Comparison of ENCODE assay signal across 9 cellular contexts in genomic region chr11:118448294-118448693, GRCh38. TPM values are rescaled to one million over a fixed set of nuclear protein-coding genes. Genes with fewer than 3 reads are reported as not detected.
DNase-seq lines count a peak whose midpoint lies in the region; ATAC-seq and TF ChIP-seq lines count a peak whose summit lies in the region.
"Had no signal": no experiment of that assay in that cellular context is flagged by ENCODE, and none has a peak within 500 bp of the region (broad histone marks: within the 10 kb centered on the region; RNA-seq: fewer than 3 reads in every experiment).

No MANE protein-coding gene starts in this region.

- peaks cover 41% of the 10 kb centered on the region for H3K4me1 ChIP-seq in OCI-LY3 (ENCODE audit: low read length)

- H3K9ac ChIP-seq in OCI-LY3 (ENCODE audit: low read length): 0 out of 2 replicates have a peak overlapping the region, but pooled peaks have one; percentile 12

- H3K36me3 Mint-ChIP-seq in activated naive CD4-positive, alpha-beta T cell treated with anti-CD3 and anti-CD28 coated beads for 36 hours (ENCODE audit: low read depth): peaks cover 25% of the 10 kb centered on the region
- peaks cover 52% of the 10 kb centered on the region for H3K36me3 Mint-ChIP-seq in stimulated activated naive CD8-positive, alpha-beta T cell treated with anti-CD3 and anti-CD28 coated beads, Interleukin-15, Interleukin-2, amounts not matched to agents 100 ng/mL and 50 ng/mL, for 24 hours (ENCODE audit: low read depth)
- peaks cover 10% of the 10 kb centered on the region for H3K36me3 Mint-ChIP-seq in T-helper 17 cell (ENCODE audit: low read depth)

- no peaks in the 10 kb centered on the region for H3K27me3 Mint-ChIP-seq in activated naive CD4-positive, alpha-beta T cell treated with anti-CD3 and anti-CD28 coated beads for 36 hours (ENCODE audit: low read depth)
- H3K27me3 Mint-ChIP-seq in stimulated activated naive CD8-positive, alpha-beta T cell treated with anti-CD3 and anti-CD28 coated beads, Interleukin-15, Interleukin-2, amounts not matched to agents 100 ng/mL and 50 ng/mL, for 24 hours: no peaks in the 10 kb centered on the region
- H3K27me3 Mint-ChIP-seq in T-helper 17 cell: no peaks in the 10 kb centered on the region

- peaks cover 81% of the 10 kb centered on the region for H4K20me1 ChIP-seq in OCI-LY3 (ENCODE audit: insufficient read depth, low read length)

- intact Hi-C loops in activated naive CD4-positive, alpha-beta T cell treated with anti-CD3 and anti-CD28 coated beads for 36 hours (cut with micrococcal nuclease): loop anchor here (1.0 kb wide), 1 partner anchor 9 kb away; no protein-coding TSS in a partner anchor
- intact Hi-C loops in cardiac septum (cut with DNase I): no loop called here

- H3K27ac Mint-ChIP-seq in activated naive CD4-positive, alpha-beta T cell treated with anti-CD3 and anti-CD28 coated beads for 36 hours: no peak overlapping the region
- no peak overlapping the region for H3K27ac Mint-ChIP-seq in stimulated activated naive CD8-positive, alpha-beta T cell treated with anti-CD3 and anti-CD28 coated beads, Interleukin-15, Interleukin-2, amounts not matched to agents 100 ng/mL and 50 ng/mL, for 24 hours
- H3K27ac Mint-ChIP-seq in T-helper 17 cell: no peak overlapping the region

- TF ChIP-seq CTCF in OCI-LY3 (IDR thresholded peaks at IDR 0.05; ENCODE audit: low read depth, low read length): no peak

- peaks cover 39% of the 10 kb centered on the region for H3K36me3 ChIP-seq in OCI-LY3 (replicated peaks; ENCODE audit: low read depth, low read length)
- H3K36me3 ChIP-seq: neutrophil had no signal

- no peak overlapping the region for H2AFZ ChIP-seq in OCI-LY3 (ENCODE audit: low read depth, low read length)

- H3K4me1 Mint-ChIP-seq in activated naive CD4-positive, alpha-beta T cell treated with anti-CD3 and anti-CD28 coated beads for 36 hours (ENCODE audit: low read depth): peaks cover 72% of the 10 kb centered on the region
- peaks cover 78% of the 10 kb centered on the region for H3K4me1 Mint-ChIP-seq in stimulated activated naive CD8-positive, alpha-beta T cell treated with anti-CD3 and anti-CD28 coated beads, Interleukin-15, Interleukin-2, amounts not matched to agents 100 ng/mL and 50 ng/mL, for 24 hours (ENCODE audit: low read depth)
- peaks cover 57% of the 10 kb centered on the region for H3K4me1 Mint-ChIP-seq in T-helper 17 cell

- peak overlapping the region; percentile 50 for H3K4me3 ChIP-seq in OCI-LY3 (ENCODE audit: low read length)

- H3K27ac ChIP-seq in OCI-LY3 (ENCODE audit: low read length): peak overlapping the region; percentile 31
- H3K27ac ChIP-seq: neutrophil had no signal

- H3K9me3 Mint-ChIP-seq in activated naive CD4-positive, alpha-beta T cell treated with anti-CD3 and anti-CD28 coated beads for 36 hours: no peaks in the 10 kb centered on the region
- no peaks in the 10 kb centered on the region for H3K9me3 Mint-ChIP-seq in stimulated activated naive CD8-positive, alpha-beta T cell treated with anti-CD3 and anti-CD28 coated beads, Interleukin-15, Interleukin-2, amounts not matched to agents 100 ng/mL and 50 ng/mL, for 24 hours

- peak; percentile 74 for ATAC-seq in HG02678 (IDR thresholded peaks at IDR 0.05; ENCODE audit: unreplicated experiment)
- ATAC-seq in T-helper 17 cell: no peak

- DNase-seq in activated naive CD4-positive, alpha-beta T cell treated with anti-CD3 and anti-CD28 coated beads for 36 hours: peak; percentile 24
- DNase-seq in activated naive CD4-positive, alpha-beta T cell treated with Interleukin-2 at 50 U/mL for 16 hours: no peak
- DNase-seq in T-helper 17 cell (no peak), dedifferentiated amniotic fluid mesenchymal stem cell (ENCODE audit: extremely low spot score) (no peak), cardiac septum (ENCODE audit: low spot score) (no peak)

- peaks cover 97% of the 10 kb centered on the region for H3K79me2 ChIP-seq in OCI-LY3 (ENCODE audit: low read length)

- H3K4me3 Mint-ChIP-seq in activated naive CD4-positive, alpha-beta T cell treated with anti-CD3 and anti-CD28 coated beads for 36 hours: no peak overlapping the region
- peak overlapping the region; percentile 38 for H3K4me3 Mint-ChIP-seq in stimulated activated naive CD8-positive, alpha-beta T cell treated with anti-CD3 and anti-CD28 coated beads, Interleukin-15, Interleukin-2, amounts not matched to agents 100 ng/mL and 50 ng/mL, for 24 hours
- no peak overlapping the region for H3K4me3 Mint-ChIP-seq in T-helper 17 cell

- H3K27me3 ChIP-seq in OCI-LY3 (ENCODE audit: low read depth, low read length): no peaks in the 10 kb centered on the region
- H3K27me3 ChIP-seq: neutrophil had no signal

- no peaks in the 10 kb centered on the region for H3K9me3 ChIP-seq in OCI-LY3 (ENCODE audit: insufficient read depth, low read length)
- H3K9me3 ChIP-seq in T-helper 17 cell (ENCODE audit: control insufficient read depth, low read length, poor library complexity, severe bottlenecking): no peaks in the 10 kb centered on the region
- H3K9me3 ChIP-seq: neutrophil had no signal

- peak overlapping the region; percentile 73 for H3K4me2 ChIP-seq in OCI-LY3 (ENCODE audit: low read length)

- CTCF ChIA-PET in activated naive CD4-positive, alpha-beta T cell treated with anti-CD3 and anti-CD28 coated beads for 36 hours (lab: Charles Lee): interaction anchor here (0.6 to 1.7 kb wide), 5 partner anchors 9 to 160 kb away, joined by 3 to 6 read pairs (median 5); no protein-coding TSS in a partner anchor

RNA-seq across cellular contexts. Expression of gene KMT2A, which starts 12.0 kb away (rescaled TPM):
- 10 to 100 TPM; 68.4 to 68.5 TPM for total RNA-seq in activated naive CD4-positive, alpha-beta T cell treated with anti-CD3 and anti-CD28 coated beads for 36 hours
- 100 to 1,000 TPM; 156 to 178 TPM for total RNA-seq in T-helper 17 cell
- 41.4 TPM for total RNA-seq in cardiac septum

RNA-seq across cellular contexts. Expression of gene ATP5MG, which starts 46.9 kb away (rescaled TPM):
- total RNA-seq in activated naive CD4-positive, alpha-beta T cell treated with anti-CD3 and anti-CD28 coated beads for 36 hours: 100 to 1,000 TPM; 279 to 284 TPM
- total RNA-seq in T-helper 17 cell (100 to 1,000 TPM; 183 to 184 TPM), cardiac septum (600 TPM)
